1 cellular context compared by ENCODE assay signal in the genomic region with DNA sequence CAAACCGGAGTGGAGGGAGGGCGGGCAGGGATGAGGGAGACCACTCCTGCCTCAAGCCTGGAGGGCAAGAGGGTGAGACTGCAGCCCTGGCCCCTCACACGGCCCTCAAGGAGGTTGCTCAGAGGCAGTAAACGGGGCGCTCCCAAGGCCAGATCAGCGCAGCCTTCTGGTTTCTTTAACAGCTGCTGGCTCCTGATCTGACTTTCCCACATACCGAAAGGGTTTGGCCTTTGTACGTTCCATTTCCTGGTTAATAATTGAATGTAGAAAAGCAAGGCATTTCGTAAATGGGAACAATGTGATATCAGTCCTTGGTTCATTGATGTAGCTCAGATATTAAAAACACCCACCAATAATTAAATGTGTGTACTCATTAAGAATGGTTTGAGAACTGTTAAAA.
A peak's percentile ranks its signal among the peaks of the same experiment; 100 is the strongest.
TF ChIP-seq lines count a peak whose summit lies in the region.

No MANE protein-coding gene starts in this region.

TF ChIP-seq in HepG2, 621 proteins besides CTCF, POLR2A, EP300 and RAD21 (continued from another document):
- TF ChIP-seq ETV5 (CRISPR knock-in tag; IDR thresholded peaks at IDR 0.05; ENCODE audit: borderline replicate concordance) (peak; percentile 60; the same call in 1 of the 2 replicates), ZNF629 (CRISPR knock-in tag; conservative IDR thresholded peaks at IDR 0.05) (0 out of 2 replicates have a peak, but pooled peaks have one; percentile 52), ZNF768 (CRISPR knock-in tag; IDR thresholded peaks at IDR 0.05) (peak; percentile 42; the same call in 1 of the 2 replicates), FOXA3 (CRISPR knock-in tag; IDR thresholded peaks at IDR 0.05) (no peak), ZNF660 (CRISPR knock-in tag; IDR thresholded peaks at IDR 0.05; ENCODE audit: borderline replicate concordance, low read depth) (no peak), ZFP36 (IDR thresholded peaks at IDR 0.05; ENCODE audit: borderline replicate concordance, low read depth, low read length, partially characterized antibody) (no peak), HNF4G (IDR thresholded peaks at IDR 0.05; ENCODE audit: borderline replicate concordance, low read depth, low read length) (0 out of 2 replicates have a peak, but pooled peaks have one; percentile 18), HNF4G (CRISPR knock-in tag; IDR thresholded peaks at IDR 0.05; ENCODE audit: borderline replicate concordance, low read depth) (no peak), SALL1 (CRISPR knock-in tag; IDR thresholded peaks at IDR 0.05) (peak; percentile 66), ZNF746 (CRISPR knock-in tag; IDR thresholded peaks at IDR 0.05) (no peak), ZNF547 (CRISPR knock-in tag; IDR thresholded peaks at IDR 0.05) (no peak), CEBPG (CRISPR knock-in tag; IDR thresholded peaks at IDR 0.05) (peak; percentile 56), RFX1 (IDR thresholded peaks at IDR 0.05) (no peak), FOXP1 (IDR thresholded peaks at IDR 0.05) (no peak), FOXP1 (CRISPR knock-in tag; IDR thresholded peaks at IDR 0.05) (peak; percentile 22; the same call in 1 of the 2 replicates), ZNF562 (CRISPR knock-in tag; IDR thresholded peaks at IDR 0.05; ENCODE audit: borderline replicate concordance) (no peak), ARID5B (CRISPR knock-in tag; IDR thresholded peaks at IDR 0.05) (peak; percentile 72), RXRB (CRISPR knock-in tag; IDR thresholded peaks at IDR 0.05; ENCODE audit: borderline replicate concordance) (peak; percentile 23; the same call in 1 of the 2 replicates), RELA (CRISPR knock-in tag; IDR thresholded peaks at IDR 0.05) (0 out of 2 replicates have a peak, but pooled peaks have one; percentile 22), HNF1A (IDR thresholded peaks at IDR 0.05; ENCODE audit: low read depth) (peak; percentile 88), HNF1A (CRISPR knock-in tag; IDR thresholded peaks at IDR 0.05; ENCODE audit: borderline replicate concordance) (peak; percentile 83), SOX13 (IDR thresholded peaks at IDR 0.05) (no peak), SOX13 (CRISPR knock-in tag; conservative IDR thresholded peaks at IDR 0.05 in 1 of 2, IDR thresholded peaks at IDR 0.05 in 1 of 2) (peak in 1 of 2 experiments; percentile 66; a peak in 2 of 4 replicates), PITX1 (CRISPR knock-in tag; IDR thresholded peaks at IDR 0.05) (no peak), SRSF9 (IDR thresholded peaks at IDR 0.05; ENCODE audit: borderline replicate concordance, insufficient read depth, low read depth, low read length, poor library complexity, severe bottlenecking) (no peak), KLF6 (CRISPR knock-in tag; IDR thresholded peaks at IDR 0.05) (no peak), MYC (CRISPR knock-in tag; IDR thresholded peaks at IDR 0.05; ENCODE audit: borderline replicate concordance) (no peak), HMG20A (CRISPR knock-in tag; IDR thresholded peaks at IDR 0.05; ENCODE audit: borderline replicate concordance) (0 out of 2 replicates have a peak, but pooled peaks have one; percentile 26), ASH2L (IDR thresholded peaks at IDR 0.05; ENCODE audit: insufficient read length, low read depth, low read length) (peak; percentile 45), ISL2 (CRISPR knock-in tag; IDR thresholded peaks at IDR 0.05) (no peak), ZNF263 (CRISPR knock-in tag; IDR thresholded peaks at IDR 0.05) (peak; percentile 42; the same call in 1 of the 2 replicates), ZNF639 (CRISPR knock-in tag; conservative IDR thresholded peaks at IDR 0.05) (no peak), KDM6A (CRISPR knock-in tag; IDR thresholded peaks at IDR 0.05; ENCODE audit: low read depth) (no peak), SOX6 (IDR thresholded peaks at IDR 0.05) (no peak), SOX6 (CRISPR knock-in tag; IDR thresholded peaks at IDR 0.05) (peak; percentile 43; the same call in 1 of the 2 replicates), ZFY (CRISPR knock-in tag; IDR thresholded peaks at IDR 0.05) (0 out of 2 replicates have a peak, but pooled peaks have one; percentile 32), POGZ (CRISPR knock-in tag; IDR thresholded peaks at IDR 0.05) (peak; percentile 46; the same call in 1 of the 2 replicates), ZNF205 (CRISPR knock-in tag; IDR thresholded peaks at IDR 0.05) (0 out of 2 replicates have a peak, but pooled peaks have one; percentile 27), HNF4A (CRISPR knock-in tag; IDR thresholded peaks at IDR 0.05) (peak; percentile 56), SIX4 (CRISPR knock-in tag; IDR thresholded peaks at IDR 0.05) (no peak), ZBTB14 (CRISPR knock-in tag; IDR thresholded peaks at IDR 0.05) (no peak), ELF3 (CRISPR knock-in tag; IDR thresholded peaks at IDR 0.05) (peak; percentile 93), ATF7 (IDR thresholded peaks at IDR 0.05) (no peak), ATF7 (CRISPR knock-in tag; IDR thresholded peaks at IDR 0.05) (no peak), SOX5 (CRISPR knock-in tag; IDR thresholded peaks at IDR 0.05; ENCODE audit: borderline replicate concordance) (peak; percentile 63; the same call in 1 of the 2 replicates)
- TF ChIP-seq, protein P1, sequence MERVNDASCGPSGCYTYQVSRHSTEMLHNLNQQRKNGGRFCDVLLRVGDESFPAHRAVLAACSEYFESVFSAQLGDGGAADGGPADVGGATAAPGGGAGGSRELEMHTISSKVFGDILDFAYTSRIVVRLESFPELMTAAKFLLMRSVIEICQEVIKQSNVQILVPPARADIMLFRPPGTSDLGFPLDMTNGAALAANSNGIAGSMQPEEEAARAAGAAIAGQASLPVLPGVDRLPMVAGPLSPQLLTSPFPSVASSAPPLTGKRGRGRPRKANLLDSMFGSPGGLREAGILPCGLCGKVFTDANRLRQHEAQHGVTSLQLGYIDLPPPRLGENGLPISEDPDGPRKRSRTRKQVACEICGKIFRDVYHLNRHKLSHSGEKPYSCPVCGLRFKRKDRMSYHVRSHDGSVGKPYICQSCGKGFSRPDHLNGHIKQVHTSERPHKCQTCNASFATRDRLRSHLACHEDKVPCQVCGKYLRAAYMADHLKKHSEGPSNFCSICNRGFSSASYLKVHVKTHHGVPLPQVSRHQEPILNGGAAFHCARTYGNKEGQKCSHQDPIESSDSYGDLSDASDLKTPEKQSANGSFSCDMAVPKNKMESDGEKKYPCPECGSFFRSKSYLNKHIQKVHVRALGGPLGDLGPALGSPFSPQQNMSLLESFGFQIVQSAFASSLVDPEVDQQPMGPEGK (CRISPR knock-in tag; IDR thresholded peaks at IDR 0.05): 0 out of 2 replicates have a peak, but pooled peaks have one; percentile 31
- TF ChIP-seq, protein P2, sequence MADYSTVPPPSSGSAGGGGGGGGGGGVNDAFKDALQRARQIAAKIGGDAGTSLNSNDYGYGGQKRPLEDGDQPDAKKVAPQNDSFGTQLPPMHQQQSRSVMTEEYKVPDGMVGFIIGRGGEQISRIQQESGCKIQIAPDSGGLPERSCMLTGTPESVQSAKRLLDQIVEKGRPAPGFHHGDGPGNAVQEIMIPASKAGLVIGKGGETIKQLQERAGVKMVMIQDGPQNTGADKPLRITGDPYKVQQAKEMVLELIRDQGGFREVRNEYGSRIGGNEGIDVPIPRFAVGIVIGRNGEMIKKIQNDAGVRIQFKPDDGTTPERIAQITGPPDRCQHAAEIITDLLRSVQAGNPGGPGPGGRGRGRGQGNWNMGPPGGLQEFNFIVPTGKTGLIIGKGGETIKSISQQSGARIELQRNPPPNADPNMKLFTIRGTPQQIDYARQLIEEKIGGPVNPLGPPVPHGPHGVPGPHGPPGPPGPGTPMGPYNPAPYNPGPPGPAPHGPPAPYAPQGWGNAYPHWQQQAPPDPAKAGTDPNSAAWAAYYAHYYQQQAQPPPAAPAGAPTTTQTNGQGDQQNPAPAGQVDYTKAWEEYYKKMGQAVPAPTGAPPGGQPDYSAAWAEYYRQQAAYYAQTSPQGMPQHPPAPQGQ (CRISPR knock-in tag; IDR thresholded peaks at IDR 0.05; ENCODE audit: borderline replicate concordance): no peak
- TF ChIP-seq, protein P3, sequence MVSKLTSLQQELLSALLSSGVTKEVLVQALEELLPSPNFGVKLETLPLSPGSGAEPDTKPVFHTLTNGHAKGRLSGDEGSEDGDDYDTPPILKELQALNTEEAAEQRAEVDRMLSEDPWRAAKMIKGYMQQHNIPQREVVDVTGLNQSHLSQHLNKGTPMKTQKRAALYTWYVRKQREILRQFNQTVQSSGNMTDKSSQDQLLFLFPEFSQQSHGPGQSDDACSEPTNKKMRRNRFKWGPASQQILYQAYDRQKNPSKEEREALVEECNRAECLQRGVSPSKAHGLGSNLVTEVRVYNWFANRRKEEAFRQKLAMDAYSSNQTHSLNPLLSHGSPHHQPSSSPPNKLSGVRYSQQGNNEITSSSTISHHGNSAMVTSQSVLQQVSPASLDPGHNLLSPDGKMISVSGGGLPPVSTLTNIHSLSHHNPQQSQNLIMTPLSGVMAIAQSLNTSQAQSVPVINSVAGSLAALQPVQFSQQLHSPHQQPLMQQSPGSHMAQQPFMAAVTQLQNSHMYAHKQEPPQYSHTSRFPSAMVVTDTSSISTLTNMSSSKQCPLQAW (CRISPR knock-in tag; IDR thresholded peaks at IDR 0.05): peak; percentile 87
